Comparison of ENCODE assay signal across 2 cellular contexts in genomic region chr11:64745219-64745522, GRCh38.
A peak's percentile ranks its signal among the peaks of the same experiment; 100 is the strongest.
TF ChIP-seq lines count a peak whose summit lies in the region.

No MANE protein-coding gene starts in this region.

TF ChIP-seq in Ishikawa, 13 proteins besides CTCF, POLR2A, EP300 and RAD21:
- peak; percentile 96 for TF ChIP-seq ZBTB7A (IDR thresholded peaks at IDR 0.05; ENCODE audit: low read depth)
- no peak for TF ChIP-seq NFIC (IDR thresholded peaks at IDR 0.05)
- TF ChIP-seq TCF12 (IDR thresholded peaks at IDR 0.05; ENCODE audit: low read depth) = no peak
- no peak for TF ChIP-seq REST (IDR thresholded peaks at IDR 0.05; ENCODE audit: low read depth)
- no peak for TF ChIP-seq YY1 (IDR thresholded peaks at IDR 0.05; ENCODE audit: low read depth)

TF ChIP-seq in H1, 55 proteins besides CTCF, POLR2A, EP300 and RAD21:
- TF ChIP-seq BRCA1 (IDR thresholded peaks at IDR 0.05; ENCODE audit: low read depth, low read length) (no peak), KDM4A (IDR thresholded peaks at IDR 0.05; ENCODE audit: low read depth, low read length, severe bottlenecking) (peak; percentile 8)
